ENCODE assay signal across 12 cellular contexts in the genomic region with DNA sequence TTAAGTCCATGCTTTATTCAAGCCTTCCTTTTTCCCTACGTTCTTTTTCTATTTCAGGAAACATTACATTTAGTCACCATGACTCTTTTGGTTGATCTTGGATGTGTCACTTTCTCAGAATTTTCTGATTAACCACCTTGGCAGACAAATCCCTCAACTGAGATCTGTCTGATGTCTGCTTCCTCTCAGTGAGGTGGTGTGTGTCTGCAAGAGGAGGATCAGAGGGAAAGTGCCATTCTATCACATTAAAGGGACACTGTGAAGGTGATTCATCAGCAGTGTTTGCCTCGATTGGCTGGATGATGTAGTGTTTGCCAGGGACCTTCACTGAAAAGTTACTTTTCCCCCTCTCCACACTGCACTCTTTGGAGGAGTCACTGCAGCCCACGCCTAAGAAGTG. TPM values are rescaled to one million over a fixed set of nuclear protein-coding genes. Genes with fewer than 3 reads are reported as not detected.
DNase-seq lines count a peak whose midpoint lies in the region; ATAC-seq and TF ChIP-seq lines count a peak whose summit lies in the region.
"Had no signal": no experiment of that assay in that cellular context is flagged by ENCODE, and none has a peak within 500 bp of the region (broad histone marks: within the 10 kb centered on the region; RNA-seq: fewer than 3 reads in every experiment).

No MANE protein-coding gene starts in this region.

- no peak for ATAC-seq in memory B cell (ENCODE audit: low read depth)
- no peak for ATAC-seq in stimulated activated memory B cell treated with anti-CD40 and anti-IgM and Interleukin-4, amounts not matched to agents 10 μg/mL and 1 μg/mL and 100 μg/mL, for 72 hours
- no peak for ATAC-seq in HG03469 (IDR thresholded peaks at IDR 0.05; ENCODE audit: unreplicated experiment)
- ATAC-seq: left lung had no signal

- no peak for TF ChIP-seq CTCF in AG10803 (conservative IDR thresholded peaks at IDR 0.05; ENCODE audit: low read length)
- no peak for TF ChIP-seq CTCF in uterus (IDR thresholded peaks at IDR 0.05)

- no peaks in the 10 kb centered on the region for H3K9me3 ChIP-seq in uterus
- H3K9me3 ChIP-seq: left lung had no signal

- no peaks in the 10 kb centered on the region for H3K9me3 Mint-ChIP-seq in memory B cell
- H3K9me3 Mint-ChIP-seq in stimulated activated memory B cell treated with anti-CD40 and anti-IgM and Interleukin-4, amounts not matched to agents 10 μg/mL and 1 μg/mL and 100 μg/mL, for 72 hours, result no peaks in the 10 kb centered on the region
- H3K9me3 Mint-ChIP-seq: T-helper 2 cell treated with Interferon-gamma antibody and Interleukin-4, amounts not matched to agents 5 μg/mL and 100 μg/mL, for 36 hours had no signal

- H3K27ac Mint-ChIP-seq in memory B cell, result peak overlapping the region; percentile 66
- no peak overlapping the region for H3K27ac Mint-ChIP-seq in stimulated activated memory B cell treated with anti-CD40 and anti-IgM and Interleukin-4, amounts not matched to agents 10 μg/mL and 1 μg/mL and 100 μg/mL, for 72 hours
- H3K27ac Mint-ChIP-seq: T-helper 2 cell treated with Interferon-gamma antibody and Interleukin-4, amounts not matched to agents 5 μg/mL and 100 μg/mL, for 36 hours had no signal

- H3K27ac ChIP-seq in uterus (no peak overlapping the region), substantia nigra (ENCODE audit: low read depth, low read length, poor library complexity, severe bottlenecking) (no peak overlapping the region)
- H3K27ac ChIP-seq: left lung had no signal

- peaks cover 14% of the 10 kb centered on the region for H3K27me3 Mint-ChIP-seq in memory B cell
- peaks cover 28% of the 10 kb centered on the region for H3K27me3 Mint-ChIP-seq in stimulated activated memory B cell treated with anti-CD40 and anti-IgM and Interleukin-4, amounts not matched to agents 10 μg/mL and 1 μg/mL and 100 μg/mL, for 72 hours

- peaks cover 0 to 8% of the 10 kb centered on the region in 2 donors for H3K27me3 ChIP-seq in uterus

- H3K36me3 Mint-ChIP-seq in memory B cell, result peaks cover 9% of the 10 kb centered on the region
- H3K36me3 Mint-ChIP-seq in stimulated activated memory B cell treated with anti-CD40 and anti-IgM and Interleukin-4, amounts not matched to agents 10 μg/mL and 1 μg/mL and 100 μg/mL, for 72 hours, result peaks cover 13% of the 10 kb centered on the region

- H3K4me1 Mint-ChIP-seq in memory B cell, result peaks cover 20% of the 10 kb centered on the region
- H3K4me1 Mint-ChIP-seq in stimulated activated memory B cell treated with anti-CD40 and anti-IgM and Interleukin-4, amounts not matched to agents 10 μg/mL and 1 μg/mL and 100 μg/mL, for 72 hours, result peaks cover 21% of the 10 kb centered on the region

- H3K4me3 ChIP-seq in AG10803 (ENCODE audit: low read length), result no peak overlapping the region
- H3K4me3 ChIP-seq in uterus, result no peak overlapping the region
- H3K4me3 ChIP-seq: left lung had no signal

- H3K36me3 ChIP-seq in uterus, result no peaks in the 10 kb centered on the region

- intact Hi-C loops in uterus (cut with DNase I; ENCODE audit: low total_unique reads), result no loop called here

- no peak overlapping the region for H3K4me3 Mint-ChIP-seq in memory B cell
- no peak overlapping the region for H3K4me3 Mint-ChIP-seq in stimulated activated memory B cell treated with anti-CD40 and anti-IgM and Interleukin-4, amounts not matched to agents 10 μg/mL and 1 μg/mL and 100 μg/mL, for 72 hours
- H3K4me3 Mint-ChIP-seq: T-helper 2 cell treated with Interferon-gamma antibody and Interleukin-4, amounts not matched to agents 5 μg/mL and 100 μg/mL, for 36 hours had no signal

- no peak for TF ChIP-seq POLR2A in uterus (IDR thresholded peaks at IDR 0.05)

- H3K4me1 ChIP-seq in uterus, result peaks cover 0 to 10% of the 10 kb centered on the region in 2 donors

- DNase-seq in AG10803 (ENCODE audit: low read depth), result peak; percentile 12
- peak; percentile 68 for DNase-seq in ELR (ENCODE audit: low read depth)
- peak; percentile 9 to 18 for DNase-seq in activated CD4-positive, alpha-beta T cell treated with anti-CD3 and anti-CD28 coated beads, Interleukin-2, amount 50 U/mL, for 4 hours
- no peak for DNase-seq in memory B cell (ENCODE audit: low spot score in 2 of 2)
- DNase-seq in uterus, result no peak
- no peak for DNase-seq in substantia nigra (lab: John Stamatoyannopoulos, UW)
- DNase-seq: cortex of kidney, left lung, NCI-H2029 had no signal

RNA-seq across cellular contexts. Expression of a gene that starts 3.0 kb away (rescaled TPM):
- total RNA-seq in uterus, result under 1 TPM in 2 of 4 donors, not detected in 2; 0.21 to 0.61 TPM

RNA-seq across cellular contexts. Expression of a gene that starts 11.3 kb away (rescaled TPM):
- total RNA-seq in uterus, result not detected
- total RNA-seq: left lung had no signal

RNA-seq across cellular contexts. Expression of a gene that starts 38.3 kb away (rescaled TPM):
- 10 to 100 TPM in 1 of 4 donors, 1 to 10 TPM in 3; 1.0 to 29.0 (median 3.1) TPM for total RNA-seq in uterus

RNA-seq across cellular contexts. Expression of a gene that starts 55.7 kb away (rescaled TPM):
- total RNA-seq in uterus, result 100 to 1,000 TPM in 2 of 4 donors, 10 to 100 TPM in 2; 32.6 to 177 (median 95.2) TPM

Comparison
In these comparisons a context has a peak if more than half of its experiments do, and no peak if none do; other contexts are left out.
1. DNase-seq: peak in AG10803 (single experiment), ELR (single experiment) and activated CD4-positive, alpha-beta T cell treated with anti-CD3 and anti-CD28 coated beads, Interleukin-2, amount 50 U/mL, for 4 hours (2 of 2); none in memory B cell (0 of 2), uterus (0 of 2) and substantia nigra (0 of 49).